8 cellular contexts compared by ENCODE assay signal in genomic region chr15:71448688-71449114, GRCh38.
A peak's percentile ranks its signal among the peaks of the same experiment; 100 is the strongest.
DNase-seq lines count a peak whose midpoint lies in the region; ATAC-seq, FAIRE-seq and TF ChIP-seq lines count a peak whose summit lies in the region.

No MANE protein-coding gene starts in this region.

- H3K4me1 ChIP-seq in astrocyte (ENCODE audit: insufficient read depth, low read length) (peaks cover 10% of the 10 kb centered on the region), hepatocyte (ENCODE audit: insufficient read depth) (peaks cover 8% of the 10 kb centered on the region)

- H2AFZ ChIP-seq in astrocyte (ENCODE audit: low read depth, low read length) (no peak overlapping the region), hepatocyte (no peak overlapping the region)

- H3K36me3 Mint-ChIP-seq in activated naive CD8-positive, alpha-beta T cell treated with anti-CD3 and anti-CD28 coated beads, Interleukin-2, amount 50 U/mL, for 24 hours (ENCODE audit: low read depth) = no peaks in the 10 kb centered on the region
- H3K36me3 Mint-ChIP-seq in activated naive CD8-positive, alpha-beta T cell treated with anti-CD3 and anti-CD28 coated beads for 36 hours = no peaks in the 10 kb centered on the region
- no peaks in the 10 kb centered on the region for H3K36me3 Mint-ChIP-seq in astrocyte (ENCODE audit: low read depth, unreplicated experiment)

- H3K4me3 ChIP-seq in astrocyte (ENCODE audit: insufficient read depth, low read depth, low read length) = no peak overlapping the region
- no peak overlapping the region for H3K4me3 ChIP-seq in hepatocyte

- WGBS in hepatocyte (ENCODE audit: low lambda C conversion rate, missing lambda C conversion rate) = 90% methylated on average over 2 of the region's 2 CpGs

- no peaks in the 10 kb centered on the region for H3K36me3 ChIP-seq in astrocyte (ENCODE audit: insufficient read depth, low read length)
- H3K36me3 ChIP-seq in hepatocyte (replicated peaks; ENCODE audit: insufficient read depth, low read depth) = no peaks in the 10 kb centered on the region

- H3K4me3 Mint-ChIP-seq in activated naive CD8-positive, alpha-beta T cell treated with anti-CD3 and anti-CD28 coated beads, Interleukin-2, amount 50 U/mL, for 24 hours = no peak overlapping the region
- no peak overlapping the region for H3K4me3 Mint-ChIP-seq in activated naive CD8-positive, alpha-beta T cell treated with anti-CD3 and anti-CD28 coated beads for 36 hours
- no peak overlapping the region for H3K4me3 Mint-ChIP-seq in astrocyte (ENCODE audit: unreplicated experiment)

- no peak for FAIRE-seq in astrocyte (lab: Jason Lieb, UNC)

- no peaks in the 10 kb centered on the region for H3K79me2 ChIP-seq in astrocyte (ENCODE audit: insufficient read depth, low read length)
- H3K79me2 ChIP-seq in hepatocyte = no peaks in the 10 kb centered on the region

- DNase-seq in activated naive CD8-positive, alpha-beta T cell treated with anti-CD3 and anti-CD28 coated beads, Interleukin-2, amount 50 U/mL, for 24 hours = peak; percentile 4
- DNase-seq in activated naive CD8-positive, alpha-beta T cell treated with anti-CD3 and anti-CD28 coated beads for 36 hours = no peak
- peak; percentile 53 for DNase-seq in NCI-H2107 treated with DMSO at 0.1 percent for 48 hours (lab: John Stamatoyannopoulos, UW; ENCODE audit: unreplicated experiment)
- peak; percentile 42 for DNase-seq in astrocyte (ENCODE audit: low read depth)
- peak; percentile 78 for DNase-seq in hepatocyte (ENCODE audit: low spot score)
- peak; percentile 54 for DNase-seq in stromal cell of bone marrow (ENCODE audit: low read depth)
- no peak for DNase-seq in activated CD4-positive, alpha-beta T cell treated with anti-CD3 and anti-CD28 coated beads, Interleukin-2, amount 50 U/mL, for 1 hour

- H4K20me1 ChIP-seq in astrocyte (ENCODE audit: insufficient read depth, low read length) (no peaks in the 10 kb centered on the region), hepatocyte (ENCODE audit: insufficient read depth, poor library complexity, severe bottlenecking) (no peaks in the 10 kb centered on the region)

- TF ChIP-seq CTCF in astrocyte (IDR thresholded peaks at IDR 0.05; ENCODE audit: insufficient read depth, low read depth, low read length) (peak; percentile 95), hepatocyte (IDR thresholded peaks at IDR 0.05; ENCODE audit: poor library complexity) (peak; percentile 91)

- no peak overlapping the region for H3K9ac ChIP-seq in astrocyte (ENCODE audit: low read length)

- H3K27ac Mint-ChIP-seq in activated naive CD8-positive, alpha-beta T cell treated with anti-CD3 and anti-CD28 coated beads, Interleukin-2, amount 50 U/mL, for 24 hours = no peak overlapping the region
- no peak overlapping the region for H3K27ac Mint-ChIP-seq in activated naive CD8-positive, alpha-beta T cell treated with anti-CD3 and anti-CD28 coated beads for 36 hours
- no peak overlapping the region for H3K27ac Mint-ChIP-seq in astrocyte (ENCODE audit: unreplicated experiment)

- H3K9me2 ChIP-seq in hepatocyte (replicated peaks; ENCODE audit: insufficient read depth) = no peaks in the 10 kb centered on the region

- ATAC-seq in activated naive CD8-positive, alpha-beta T cell treated with anti-CD3 and anti-CD28 coated beads, Interleukin-2, amount 50 U/mL, for 24 hours = no peak
- ATAC-seq in HG03442 (IDR thresholded peaks at IDR 0.05; ENCODE audit: unreplicated experiment) = no peak

- H3K9me3 ChIP-seq in astrocyte (ENCODE audit: insufficient read depth, low read depth, low read length) = no peaks in the 10 kb centered on the region
- H3K9me3 ChIP-seq in hepatocyte (ENCODE audit: low read depth) = no peaks in the 10 kb centered on the region

- H3K27me3 Mint-ChIP-seq in activated naive CD8-positive, alpha-beta T cell treated with anti-CD3 and anti-CD28 coated beads, Interleukin-2, amount 50 U/mL, for 24 hours = no peaks in the 10 kb centered on the region
- H3K27me3 Mint-ChIP-seq in activated naive CD8-positive, alpha-beta T cell treated with anti-CD3 and anti-CD28 coated beads for 36 hours = peaks cover 5% of the 10 kb centered on the region
- no peaks in the 10 kb centered on the region for H3K27me3 Mint-ChIP-seq in astrocyte (ENCODE audit: low read depth, unreplicated experiment)

- H3K27ac ChIP-seq in astrocyte (ENCODE audit: low read depth, low read length) (no peak overlapping the region), hepatocyte (peak overlapping the region; percentile 12)

- H3K4me2 ChIP-seq in astrocyte (ENCODE audit: low read length) (no peak overlapping the region), hepatocyte (no peak overlapping the region)

- no peaks in the 10 kb centered on the region for H3K9me3 Mint-ChIP-seq in activated naive CD8-positive, alpha-beta T cell treated with anti-CD3 and anti-CD28 coated beads, Interleukin-2, amount 50 U/mL, for 24 hours
- H3K9me3 Mint-ChIP-seq in activated naive CD8-positive, alpha-beta T cell treated with anti-CD3 and anti-CD28 coated beads for 36 hours = no peaks in the 10 kb centered on the region
- no peaks in the 10 kb centered on the region for H3K9me3 Mint-ChIP-seq in astrocyte (ENCODE audit: unreplicated experiment)

- H3K4me1 Mint-ChIP-seq in activated naive CD8-positive, alpha-beta T cell treated with anti-CD3 and anti-CD28 coated beads, Interleukin-2, amount 50 U/mL, for 24 hours = no peaks in the 10 kb centered on the region
- H3K4me1 Mint-ChIP-seq in activated naive CD8-positive, alpha-beta T cell treated with anti-CD3 and anti-CD28 coated beads for 36 hours = no peaks in the 10 kb centered on the region
- peaks cover 11% of the 10 kb centered on the region for H3K4me1 Mint-ChIP-seq in astrocyte (ENCODE audit: low read depth, unreplicated experiment)

- H3K27me3 ChIP-seq in astrocyte (ENCODE audit: insufficient read depth, low read length) (no peaks in the 10 kb centered on the region), hepatocyte (no peaks in the 10 kb centered on the region)

Comparison
In these comparisons a context has a peak if more than half of its experiments do, and no peak if none do; other contexts are left out.
1. DNase-seq: peak in activated naive CD8-positive, alpha-beta T cell treated with anti-CD3 and anti-CD28 coated beads, Interleukin-2, amount 50 U/mL, for 24 hours (single experiment), NCI-H2107 treated with DMSO at 0.1 percent for 48 hours (single experiment), astrocyte (single experiment), hepatocyte (single experiment) and stromal cell of bone marrow (single experiment); none in activated naive CD8-positive, alpha-beta T cell treated with anti-CD3 and anti-CD28 coated beads for 36 hours (single experiment) and activated CD4-positive, alpha-beta T cell treated with anti-CD3 and anti-CD28 coated beads, Interleukin-2, amount 50 U/mL, for 1 hour (single experiment).